Comparison of ENCODE assay signal across 33 cellular contexts in genomic region chr14:30333934-30334333, GRCh38.
DNase-seq lines count a peak whose midpoint lies in the region; ATAC-seq, FAIRE-seq and TF ChIP-seq lines count a peak whose summit lies in the region.
"Had no signal": no experiment of that assay in that cellular context is flagged by ENCODE, and none has a peak within 500 bp of the region (broad histone marks: within the 10 kb centered on the region; RNA-seq: fewer than 3 reads in every experiment).

No MANE protein-coding gene starts in this region.

- POLR2A ChIA-PET in GM12878 (lab: Charles Lee): no interaction called here

- RAD21 ChIA-PET in GM12878 (lab: Charles Lee; ENCODE audit: unreplicated experiment): no interaction called here

- H2AFZ ChIP-seq in GM12878 (ENCODE audit: control insufficient read depth, low read depth, low read length): no peak overlapping the region

- no peak for TF ChIP-seq POLR2A in GM12878 (IDR thresholded peaks at IDR 0.05; ENCODE audit: low read depth, low read length)

- no peak overlapping the region for H3K4me3 ChIP-seq in GM12878
- H3K4me3 ChIP-seq: ovary, suprapubic skin had no signal

- in situ Hi-C loops in GM12878 (cut with MboI): no loop called here

- 0% methylated on average over 2 of the region's 2 CpGs for WGBS in GM12878 (ENCODE audit: insufficient coverage, insufficient replicate concordance, low lambda C conversion rate, missing lambda C conversion rate)

- FAIRE-seq in GM12878 (lab: Jason Lieb, UNC): no peak
- FAIRE-seq: endothelial cell of umbilical vein, GM18507, H1, islet of Langerhans had no signal

- no peaks in the 10 kb centered on the region for H4K20me1 ChIP-seq in GM12878 (ENCODE audit: control insufficient read depth, insufficient read depth)

- SMC1A ChIA-PET in GM12878 (lab: Charles Lee; ENCODE audit: uncharacterized antibody, unreplicated experiment): no interaction called here

- H3K27ac Mint-ChIP-seq in activated T-cell treated with anti-CD3 and anti-CD28 coated beads, Interleukin-2, amount 50 U/mL, for 72 hours: peak overlapping the region; percentile 33
- H3K27ac Mint-ChIP-seq in stimulated activated effector memory CD8-positive, alpha-beta T cell treated with anti-CD3 and anti-CD28 coated beads, Interleukin-12 subunit alpha, Interleukin-12 subunit beta, amount 100 ng/mL, for 72 hours: no peak overlapping the region
- H3K27ac Mint-ChIP-seq in activated naive CD4-positive, alpha-beta T cell treated with anti-CD3 and anti-CD28 coated beads, Interleukin-2, amount 10 ng/mL, durations not matched to agents 7 days and 5 days: no peak overlapping the region
- H3K27ac Mint-ChIP-seq: activated naive CD4-positive, alpha-beta T cell treated with anti-CD3 and anti-CD28 coated beads, Interleukin-2, amount 50 U/mL, for 24 hours; CD4-positive, CD25-positive, alpha-beta regulatory T cell; stimulated activated memory B cell treated with anti-CD40 and anti-IgM and Interleukin-4, amounts not matched to agents 10 μg/mL and 1 μg/mL and 100 μg/mL, for 72 hours had no signal

- TF ChIP-seq CTCF in GM12878 (IDR thresholded peaks at IDR 0.05 in 2 of 3, conservative IDR thresholded peaks at IDR 0.05 in 1 of 3; ENCODE audit: control insufficient read depth in 2 of 3, extremely low read depth in 1 of 3, insufficient read depth in 1 of 3, low read depth in 3 of 3, low read length in 3 of 3): no peak

- TF ChIP-seq EP300 in GM12878 (IDR thresholded peaks at IDR 0.05; ENCODE audit: borderline replicate concordance in 1 of 2, control insufficient read depth in 1 of 2, low read depth in 2 of 2, low read length in 2 of 2): no peak

- peaks cover 19% of the 10 kb centered on the region for H3K4me1 Mint-ChIP-seq in activated T-cell treated with anti-CD3 and anti-CD28 coated beads, Interleukin-2, amount 50 U/mL, for 72 hours (ENCODE audit: low read depth)
- no peaks in the 10 kb centered on the region for H3K4me1 Mint-ChIP-seq in stimulated activated effector memory CD8-positive, alpha-beta T cell treated with anti-CD3 and anti-CD28 coated beads, Interleukin-12 subunit alpha, Interleukin-12 subunit beta, amount 100 ng/mL, for 72 hours
- H3K4me1 Mint-ChIP-seq in activated naive CD4-positive, alpha-beta T cell treated with anti-CD3 and anti-CD28 coated beads, Interleukin-2, amount 10 ng/mL, durations not matched to agents 7 days and 5 days: no peaks in the 10 kb centered on the region
- H3K4me1 Mint-ChIP-seq: activated naive CD4-positive, alpha-beta T cell treated with anti-CD3 and anti-CD28 coated beads, Interleukin-2, amount 50 U/mL, for 24 hours; stimulated activated memory B cell treated with anti-CD40 and anti-IgM and Interleukin-4, amounts not matched to agents 10 μg/mL and 1 μg/mL and 100 μg/mL, for 72 hours had no signal

- no peak overlapping the region for H3K27ac ChIP-seq in GM12878 (ENCODE audit: control insufficient read depth, insufficient read depth)
- H3K27ac ChIP-seq: ovary, suprapubic skin had no signal

- TF ChIP-seq RAD21 in GM12878 (IDR thresholded peaks at IDR 0.05; ENCODE audit: insufficient read depth, low read depth, low read length): no peak

- intact Hi-C loops in GM12878 (cut with micrococcal nuclease; ENCODE audit: unreplicated experiment): loop anchor here (10.0 kb wide), 1 partner anchor 479 kb away; no protein-coding TSS in a partner anchor

- no peaks in the 10 kb centered on the region for H3K9me3 ChIP-seq in GM12878 (replicated peaks; ENCODE audit: control insufficient read depth, insufficient read depth, low read length)
- H3K9me3 ChIP-seq: ovary, suprapubic skin had no signal

- H3K27me3 ChIP-seq in GM12878 (replicated peaks in 1 of 2; ENCODE audit: control insufficient read depth in 2 of 2, insufficient read depth in 2 of 2, low read length in 1 of 2): no peaks in the 10 kb centered on the region
- H3K27me3 ChIP-seq: ovary, suprapubic skin had no signal

- H3K79me2 ChIP-seq in GM12878 (ENCODE audit: control insufficient read depth, insufficient read depth, low read length): no peaks in the 10 kb centered on the region

- H3K36me3 ChIP-seq in GM12878 (ENCODE audit: control insufficient read depth in 2 of 2, insufficient read depth in 2 of 2, low read length in 1 of 2): no peaks in the 10 kb centered on the region
- H3K36me3 ChIP-seq: ovary, suprapubic skin had no signal

- H3K4me1 ChIP-seq in GM12878 (ENCODE audit: control insufficient read depth, insufficient read depth, low read length): no peaks in the 10 kb centered on the region
- H3K4me1 ChIP-seq: suprapubic skin had no signal

- H3K9ac ChIP-seq in GM12878 (ENCODE audit: control insufficient read depth, insufficient read depth, low read length): no peak overlapping the region

- peaks cover 1 to 4% of the 10 kb centered on the region in 2 donors for H3K36me3 Mint-ChIP-seq in activated T-cell treated with anti-CD3 and anti-CD28 coated beads, Interleukin-2, amount 50 U/mL, for 72 hours (ENCODE audit: insufficient read depth in 2 of 2)
- no peaks in the 10 kb centered on the region for H3K36me3 Mint-ChIP-seq in stimulated activated effector memory CD8-positive, alpha-beta T cell treated with anti-CD3 and anti-CD28 coated beads, Interleukin-12 subunit alpha, Interleukin-12 subunit beta, amount 100 ng/mL, for 72 hours
- no peaks in the 10 kb centered on the region for H3K36me3 Mint-ChIP-seq in activated naive CD4-positive, alpha-beta T cell treated with anti-CD3 and anti-CD28 coated beads, Interleukin-2, amount 10 ng/mL, durations not matched to agents 7 days and 5 days
- H3K36me3 Mint-ChIP-seq: CD4-positive, CD25-positive, alpha-beta regulatory T cell; stimulated activated memory B cell treated with anti-CD40 and anti-IgM and Interleukin-4, amounts not matched to agents 10 μg/mL and 1 μg/mL and 100 μg/mL, for 72 hours had no signal

- peaks cover 0 to 5% of the 10 kb centered on the region in 2 donors for H3K9me3 Mint-ChIP-seq in activated T-cell treated with anti-CD3 and anti-CD28 coated beads, Interleukin-2, amount 50 U/mL, for 72 hours
- peaks cover 5% of the 10 kb centered on the region for H3K9me3 Mint-ChIP-seq in stimulated activated effector memory CD8-positive, alpha-beta T cell treated with anti-CD3 and anti-CD28 coated beads, Interleukin-12 subunit alpha, Interleukin-12 subunit beta, amount 100 ng/mL, for 72 hours
- no peaks in the 10 kb centered on the region for H3K9me3 Mint-ChIP-seq in activated naive CD4-positive, alpha-beta T cell treated with anti-CD3 and anti-CD28 coated beads, Interleukin-2, amount 10 ng/mL, durations not matched to agents 7 days and 5 days
- H3K9me3 Mint-ChIP-seq: activated naive CD4-positive, alpha-beta T cell treated with anti-CD3 and anti-CD28 coated beads, Interleukin-2, amount 50 U/mL, for 24 hours; stimulated activated memory B cell treated with anti-CD40 and anti-IgM and Interleukin-4, amounts not matched to agents 10 μg/mL and 1 μg/mL and 100 μg/mL, for 72 hours had no signal

- ATAC-seq in activated T-cell treated with anti-CD3 and anti-CD28 coated beads, Interleukin-2, amount 50 U/mL, for 72 hours (replicated peaks in 1 of 2): peak; percentile 84 to 89
- ATAC-seq in GM12878: peak; percentile 53
- peak; percentile 50 for ATAC-seq in stimulated activated effector memory CD8-positive, alpha-beta T cell treated with anti-CD3 and anti-CD28 coated beads, Interleukin-12 subunit alpha, Interleukin-12 subunit beta, amount 100 ng/mL, for 72 hours
- ATAC-seq: left lobe of liver; stimulated activated memory B cell treated with anti-CD40 and anti-IgM and Interleukin-4, amounts not matched to agents 10 μg/mL and 1 μg/mL and 100 μg/mL, for 72 hours had no signal

- DNase-seq in activated T-cell treated with anti-CD3 and anti-CD28 coated beads, Interleukin-2, amount 50 U/mL, for 72 hours: no peak
- no peak for DNase-seq in activated T-cell treated with anti-CD3 and anti-CD28 coated beads, Interleukin-2, amount 50 U/mL, for 1 hour
- peak; percentile 10 for DNase-seq in HT1080 (ENCODE audit: low read depth)
- DNase-seq in GM12878 (ENCODE audit: low read depth, low spot score): no peak
- DNase-seq in stimulated activated effector memory CD8-positive, alpha-beta T cell treated with anti-CD3 and anti-CD28 coated beads, Interleukin-12 subunit alpha, Interleukin-12 subunit beta, amount 100 ng/mL, for 72 hours (ENCODE audit: low spot score in 2 of 2): no peak
- DNase-seq in NCI-H2227 treated with DMSO at 0.1 percent for 48 hours (lab: John Stamatoyannopoulos, UW): no peak
- no peak for DNase-seq in activated naive CD4-positive, alpha-beta T cell treated with anti-CD3 and anti-CD28 coated beads, Interleukin-2, amount 10 ng/mL, durations not matched to agents 7 days and 5 days
- no peak for DNase-seq in DMS114 treated with DMSO at 0.1 percent for 48 hours (lab: John Stamatoyannopoulos, UW; ENCODE audit: unreplicated experiment)
- DNase-seq: activated CD4-positive, alpha-beta T cell treated with anti-CD3 and anti-CD28 coated beads for 4 hours; activated CD8-positive, alpha-beta memory T cell treated with anti-CD3 and anti-CD28 coated beads for 24 hours; AML-193; aorta; CD4-positive, CD25-positive, alpha-beta regulatory T cell; EL; glutamatergic neuron; mesenchymal stem cell; MV-4-11; NCI-H1436; NCI-H2081 treated with DMSO at 0.1 percent for 48 hours; NCI-H345; NCI-H69; ovary; SIG-M5; T-helper 9 cell had no signal

- peaks cover 27% of the 10 kb centered on the region for H3K27me3 Mint-ChIP-seq in activated T-cell treated with anti-CD3 and anti-CD28 coated beads, Interleukin-2, amount 50 U/mL, for 72 hours (ENCODE audit: low read depth)
- no peaks in the 10 kb centered on the region for H3K27me3 Mint-ChIP-seq in activated naive CD4-positive, alpha-beta T cell treated with anti-CD3 and anti-CD28 coated beads, Interleukin-2, amount 10 ng/mL, durations not matched to agents 7 days and 5 days
- H3K27me3 Mint-ChIP-seq: CD4-positive, CD25-positive, alpha-beta regulatory T cell had no signal

- peak overlapping the region in 1 of 2 donors; percentile 22 for H3K4me3 Mint-ChIP-seq in activated T-cell treated with anti-CD3 and anti-CD28 coated beads, Interleukin-2, amount 50 U/mL, for 72 hours
- no peak overlapping the region for H3K4me3 Mint-ChIP-seq in stimulated activated effector memory CD8-positive, alpha-beta T cell treated with anti-CD3 and anti-CD28 coated beads, Interleukin-12 subunit alpha, Interleukin-12 subunit beta, amount 100 ng/mL, for 72 hours
- H3K4me3 Mint-ChIP-seq in activated naive CD4-positive, alpha-beta T cell treated with anti-CD3 and anti-CD28 coated beads, Interleukin-2, amount 10 ng/mL, durations not matched to agents 7 days and 5 days: no peak overlapping the region
- H3K4me3 Mint-ChIP-seq: activated naive CD4-positive, alpha-beta T cell treated with anti-CD3 and anti-CD28 coated beads, Interleukin-2, amount 50 U/mL, for 24 hours; CD4-positive, CD25-positive, alpha-beta regulatory T cell; neural crest cell; stimulated activated memory B cell treated with anti-CD40 and anti-IgM and Interleukin-4, amounts not matched to agents 10 μg/mL and 1 μg/mL and 100 μg/mL, for 72 hours had no signal

- CTCF ChIA-PET in GM12878 (lab: Yijun Ruan, JAX): interaction anchor here (1.2 to 1.4 kb wide), 2 partner anchors 10 to 63 kb away, joined by 4 to 5 read pairs; no protein-coding TSS in a partner anchor
- CTCF ChIA-PET in activated naive CD4-positive, alpha-beta T cell treated with anti-CD3 and anti-CD28 coated beads, Interleukin-2, amount 10 ng/mL, durations not matched to agents 7 days and 5 days (lab: Charles Lee): no interaction called here

- no peak overlapping the region for H3K4me2 ChIP-seq in GM12878 (ENCODE audit: control insufficient read depth, insufficient read depth)

- BruUV-seq in GM12878 (replicated peaks; lab: Mats Ljungman, UMichigan): no TSS peak
